21 cellular contexts compared by ENCODE assay signal in genomic region chr3:38468811-38469210, GRCh38.
"Had no signal": no experiment of that assay in that cellular context is flagged by ENCODE, and none has a peak within 500 bp of the region (broad histone marks: within the 10 kb centered on the region; RNA-seq: fewer than 3 reads in every experiment).

No MANE protein-coding gene starts in this region.

- DNase-seq: activated CD4-positive, alpha-beta T cell treated with anti-CD3 and anti-CD28 coated beads, Interleukin-2, amount 50 U/mL, for 4 hours; activated gamma-delta T cell treated with Interleukin-2 at 50 U/mL for 16 hours; activated T-cell treated with anti-CD3 and anti-CD28 coated beads for 4 hours; erythroblast; foreskin melanocyte; hypothalamus; islet precursor cell; left lung; naive thymus-derived CD8-positive, alpha-beta T cell; stimulated activated CD4-positive, alpha-beta T cell treated with anti-CD3 and anti-CD28 coated beads, Interleukin-12 subunit alpha, Interleukin-12 subunit beta, amount 100 ng/mL, for 4 hours; stimulated activated CD4-positive, alpha-beta T cell treated with anti-CD3 and anti-CD28 coated beads, Interleukin-2, amount 100 ng/mL, for 24 hours; stimulated activated naive CD8-positive, alpha-beta T cell treated with anti-CD3 and anti-CD28 coated beads, Interleukin-15, Interleukin-2, amounts not matched to agents 100 U/mL and 50 U/mL, for 24 hours; T-helper 17 cell; trophoblast cell; WERI-Rb-1 had no signal

- ATAC-seq: left lung; naive thymus-derived CD8-positive, alpha-beta T cell; stimulated activated naive CD8-positive, alpha-beta T cell treated with anti-CD3 and anti-CD28 coated beads, Interleukin-15, Interleukin-2, amounts not matched to agents 100 U/mL and 50 U/mL, for 24 hours; T-helper 17 cell had no signal

- H3K9me3 ChIP-seq: vagina had no signal

- H3K27me3 ChIP-seq: dorsolateral prefrontal cortex, left lung, vagina had no signal

- H3K4me3 Mint-ChIP-seq: activated naive CD8-positive, alpha-beta T cell; activated T-helper 1 cell treated with anti-CD3 and anti-CD28 coated beads, Interleukin-12 subunit alpha, Interleukin-12 subunit beta, Interleukin-2, Interleukin-4 antibody, amounts not matched to agents 30 ng/mL and 10 ng/mL and 1 ng/mL, durations not matched to agents 14 hours and 24 hours and 36 hours; naive thymus-derived CD8-positive, alpha-beta T cell; T-helper 17 cell had no signal

- H3K9ac ChIP-seq: parathyroid adenoma had no signal

- H3K36me3 ChIP-seq: left lung, vagina, WERI-Rb-1 had no signal

- H3K4me1 ChIP-seq: left lung had no signal

- H3K27me3 Mint-ChIP-seq: activated naive CD8-positive, alpha-beta T cell; naive thymus-derived CD8-positive, alpha-beta T cell; T-helper 17 cell had no signal

- H3K27ac Mint-ChIP-seq: activated naive CD8-positive, alpha-beta T cell; activated T-helper 1 cell treated with anti-CD3 and anti-CD28 coated beads, Interleukin-12 subunit alpha, Interleukin-12 subunit beta, Interleukin-2, Interleukin-4 antibody, amounts not matched to agents 30 ng/mL and 10 ng/mL and 1 ng/mL, durations not matched to agents 14 hours and 24 hours and 36 hours; T-helper 17 cell had no signal

- H3K27ac ChIP-seq: left lung, parathyroid adenoma, vagina, WERI-Rb-1 had no signal

- H3K4me3 ChIP-seq: dorsolateral prefrontal cortex, left lung, vagina had no signal

- FAIRE-seq: endometrium had no signal
